Comparison of ENCODE assay signal across 9 cellular contexts in genomic region chr19:16001481-16002312, GRCh38. TPM values are rescaled to one million over a fixed set of nuclear protein-coding genes. Genes with fewer than 3 reads are reported as not detected.
A peak's percentile ranks its signal among the peaks of the same experiment; 100 is the strongest.
DNase-seq lines count a peak whose midpoint lies in the region; ATAC-seq, FAIRE-seq and TF ChIP-seq lines count a peak whose summit lies in the region.
"Had no signal": no experiment of that assay in that cellular context is flagged by ENCODE, and none has a peak within 500 bp of the region (broad histone marks: within the 10 kb centered on the region; RNA-seq: fewer than 3 reads in every experiment).

No MANE protein-coding gene starts in this region.

- no peaks in the 10 kb centered on the region for H3K27me3 ChIP-seq in heart left ventricle

- peaks cover 0 to 24% (median 0%) of the 10 kb centered on the region in 12 donors for H3K4me1 ChIP-seq in heart left ventricle

- WGBS in heart left ventricle, 4 donors: 37 to 47% (median 43%) methylated on average over 12 of the region's 12 CpGs

- ATAC-seq in heart left ventricle: peak in 3 of 4 donors; percentile 50 to 59 (median 58)

- no peak for FAIRE-seq in frontal cortex (lab: Jason Lieb, UNC)

- peak overlapping the region in 10 of 12 donors; percentile 18 to 55 (median 39) for H3K4me3 ChIP-seq in heart left ventricle

- intact Hi-C loops in heart left ventricle (cut with DNase I): no loop called here

- TF ChIP-seq POLR2A in GM19099 (IDR thresholded peaks at IDR 0.05; ENCODE audit: extremely low read depth, insufficient read length, low read depth) (peak; percentile 41), heart left ventricle (IDR thresholded peaks at IDR 0.05) (no peak), erythroblast (IDR thresholded peaks at IDR 0.05; ENCODE audit: low read length) (no peak)

- DNase-seq in activated T-cell treated with anti-CD3 and anti-CD28 coated beads for 48 hours (ENCODE audit: low read depth) (peak; percentile 24), heart left ventricle (no peak), NCI-H2081 (lab: John Stamatoyannopoulos, UW) (no peak), frontal cortex (ENCODE audit: low spot score in 2 of 2) (no peak), erythroblast (lab: John Stamatoyannopoulos, UW) (no peak)
- peak; percentile 18 for DNase-seq in stimulated activated CD4-positive, alpha-beta T cell treated with anti-CD3 and anti-CD28 coated beads, Interleukin-12 subunit alpha, Interleukin-12 subunit beta, amount 100 ng/mL, for 4 hours

- H3K36me3 ChIP-seq in KOPT-K1 (ENCODE audit: insufficient read depth, low read length) (no peaks in the 10 kb centered on the region), heart left ventricle (no peaks in the 10 kb centered on the region)

- H3K9me3 ChIP-seq in KOPT-K1 (ENCODE audit: insufficient read depth, low read length, poor library complexity, severe bottlenecking) (peaks cover 8% of the 10 kb centered on the region), heart left ventricle (no peaks in the 10 kb centered on the region)

- H3K27ac ChIP-seq in KOPT-K1 (ENCODE audit: low read depth, low read length, poor library complexity, severe bottlenecking) (peak overlapping the region; percentile 77), heart left ventricle (peak overlapping the region in 1 of 12 donors; percentile 58)

- no peak for TF ChIP-seq CTCF in heart left ventricle (IDR thresholded peaks at IDR 0.05)

RNA-seq across cellular contexts. Expression of gene OR10H4, which starts 52.9 kb away (rescaled TPM):
- total RNA-seq in heart left ventricle (not detected), frontal cortex (not detected)
- not detected for polyA plus RNA-seq in heart left ventricle
- polyA plus RNA-seq: adipose tissue had no signal

Comparison
In these comparisons a context has a peak if more than half of its experiments do, and no peak if none do; other contexts are left out.
1. DNase-seq: peak in activated T-cell treated with anti-CD3 and anti-CD28 coated beads for 48 hours (single experiment) and stimulated activated CD4-positive, alpha-beta T cell treated with anti-CD3 and anti-CD28 coated beads, Interleukin-12 subunit alpha, Interleukin-12 subunit beta, amount 100 ng/mL, for 4 hours (single experiment); none in heart left ventricle (0 of 5), NCI-H2081 (0 of 2), frontal cortex (0 of 2) and erythroblast (0 of 2).